15 cellular contexts compared by ENCODE assay signal in the genomic region with DNA sequence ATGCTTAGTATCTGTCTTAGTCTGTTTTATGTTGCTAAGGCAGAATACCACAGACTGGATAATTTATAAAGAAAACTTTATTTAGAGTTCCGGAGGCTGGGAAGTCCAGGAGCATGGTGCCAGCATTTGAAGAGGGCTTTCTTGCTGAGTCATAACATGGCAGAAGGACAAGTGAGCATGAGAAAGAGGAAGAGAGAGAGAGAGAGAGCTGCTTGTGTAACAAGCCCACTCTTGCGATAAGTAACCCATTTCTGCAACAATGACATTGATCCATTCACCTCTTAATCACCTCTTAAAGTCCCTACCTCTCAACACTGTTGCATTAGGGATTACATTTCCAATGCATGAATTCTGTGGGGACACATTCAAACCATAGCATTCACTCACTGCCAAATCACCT. TPM values are rescaled to one million over a fixed set of nuclear protein-coding genes. Genes with fewer than 3 reads are reported as not detected.
DNase-seq lines count a peak whose midpoint lies in the region; ATAC-seq and TF ChIP-seq lines count a peak whose summit lies in the region.
"Had no signal": no experiment of that assay in that cellular context is flagged by ENCODE, and none has a peak within 500 bp of the region (broad histone marks: within the 10 kb centered on the region; RNA-seq: fewer than 3 reads in every experiment).

No MANE protein-coding gene starts in this region.

- H3K9me3 Mint-ChIP-seq in endodermal cell (no peaks in the 10 kb centered on the region), HFFc6 (no peaks in the 10 kb centered on the region)
- H3K9me3 Mint-ChIP-seq: mesothelial cell of epicardium had no signal

- no peak overlapping the region for H3K27ac ChIP-seq in endodermal cell (ENCODE audit: low read depth, low read length)
- H3K27ac ChIP-seq: uterus had no signal

- TF ChIP-seq CTCF in AG10803 (conservative IDR thresholded peaks at IDR 0.05; ENCODE audit: low read length) (no peak), choroid plexus epithelial cell (conservative IDR thresholded peaks at IDR 0.05; ENCODE audit: low read depth, low read length) (no peak), endodermal cell (conservative IDR thresholded peaks at IDR 0.05) (no peak), HFFc6 (IDR thresholded peaks at IDR 0.05) (no peak)

- no peaks in the 10 kb centered on the region for H3K36me3 Mint-ChIP-seq in endodermal cell (ENCODE audit: low read depth)
- H3K36me3 Mint-ChIP-seq in HFFc6 (ENCODE audit: low read depth): no peaks in the 10 kb centered on the region
- H3K36me3 Mint-ChIP-seq: mesothelial cell of epicardium had no signal

- H3K4me1 Mint-ChIP-seq in endodermal cell (peaks cover 6% of the 10 kb centered on the region), HFFc6 (ENCODE audit: low read depth) (peaks cover 7% of the 10 kb centered on the region; the same call in 1 of the 2 replicates)

- no peak overlapping the region for H3K4me3 Mint-ChIP-seq in endodermal cell
- no peak overlapping the region for H3K4me3 Mint-ChIP-seq in HFFc6
- H3K4me3 Mint-ChIP-seq: mesothelial cell of epicardium had no signal

- no peak overlapping the region for H3K9ac ChIP-seq in endodermal cell (ENCODE audit: extremely low read depth, low read length, poor library complexity, severe bottlenecking)

- no peak overlapping the region for H3K4me3 ChIP-seq in AG10803 (ENCODE audit: low read length)
- no peak overlapping the region for H3K4me3 ChIP-seq in choroid plexus epithelial cell (ENCODE audit: low read depth, low read length)
- H3K4me3 ChIP-seq in endodermal cell (ENCODE audit: low read length): no peak overlapping the region
- H3K4me3 ChIP-seq: uterus had no signal

- no peaks in the 10 kb centered on the region for H3K27me3 Mint-ChIP-seq in endodermal cell (ENCODE audit: insufficient read depth)
- H3K27me3 Mint-ChIP-seq in HFFc6 (ENCODE audit: insufficient read depth): no peaks in the 10 kb centered on the region; the same call in none of the 2 replicates

- no peaks in the 10 kb centered on the region for H3K9me3 ChIP-seq in endodermal cell (ENCODE audit: control insufficient read depth, low read length)
- H3K9me3 ChIP-seq: uterus had no signal

- WGBS in endodermal cell (ENCODE audit: insufficient coverage in 1 of 2, insufficient read length in 1 of 2), 2 experiments: 71 to 96% methylated on average over 1 to 2 of the region's 2 CpGs

- H3K27ac Mint-ChIP-seq in endodermal cell: no peak overlapping the region
- no peak overlapping the region for H3K27ac Mint-ChIP-seq in HFFc6
- H3K27ac Mint-ChIP-seq: mesothelial cell of epicardium had no signal

- DNase-seq in AG10803 (ENCODE audit: low read depth) (peak; percentile 54), M059J (ENCODE audit: low read depth) (peak; percentile 39), choroid plexus epithelial cell (ENCODE audit: low read depth) (peak; percentile 4), endodermal cell (no peak), NCI-H1417 (lab: John Stamatoyannopoulos, UW) (no peak), GM19238 (ENCODE audit: insufficient read length, low spot score) (no peak), HFFc6 (no peak)
- DNase-seq: activated T-cell treated with anti-CD3 and anti-CD28 coated beads, Interleukin-2, amount 50 U/mL, for 1 hour; NCI-H524 treated with DMSO at 0.1 percent for 48 hours; uterus had no signal

- peak; percentile 46 for ATAC-seq in GM19395 (IDR thresholded peaks at IDR 0.05; ENCODE audit: unreplicated experiment)

- no peaks in the 10 kb centered on the region for H3K36me3 ChIP-seq in endodermal cell (ENCODE audit: control insufficient read depth, insufficient read depth, low read length)
- H3K36me3 ChIP-seq: uterus had no signal

- H3K27me3 ChIP-seq in endodermal cell (ENCODE audit: control insufficient read depth, insufficient read depth, low read length, poor library complexity, severe bottlenecking): no peaks in the 10 kb centered on the region
- H3K27me3 ChIP-seq: uterus had no signal

- no peaks in the 10 kb centered on the region for H3K4me1 ChIP-seq in endodermal cell (ENCODE audit: control insufficient read depth, insufficient read depth, low read length)
- H3K4me1 ChIP-seq: uterus had no signal

RNA-seq across cellular contexts. Expression of a gene that starts 11.7 kb away (rescaled TPM):
- total RNA-seq in M059J (2014; rRNA removed; shearing (Covaris generic)): not detected in 2 replicates
- total RNA-seq in endodermal cell: not detected
- polyA plus RNA-seq in endodermal cell (2013, experiment 1 of 2): not detected
- not detected for polyA plus RNA-seq in endodermal cell (2013, experiment 2 of 2)
- total RNA-seq in HFFc6 (2021; fragmentation: NEBNext Ultra II Directional; extraction: Animal tissue kit (Norgen Biotek cat#: 25700)): not detected
- total RNA-seq: cerebellum, mesothelial cell of epicardium had no signal

RNA-seq across cellular contexts. Expression of a gene that starts 42.1 kb away (rescaled TPM):
- not detected in 2 replicates for total RNA-seq in M059J (2014; rRNA removed; shearing (Covaris generic))
- total RNA-seq in endodermal cell: not detected
- polyA plus RNA-seq in endodermal cell (2013, experiment 1 of 2): not detected
- not detected for polyA plus RNA-seq in endodermal cell (2013, experiment 2 of 2)
- under 1 TPM in 1 of 6 experiments, not detected in 5; 0.10 TPM for total RNA-seq in HFFc6 (2021; fragmentation: NEBNext Ultra II Directional; extraction: Animal tissue kit (Norgen Biotek cat#: 25700))
- total RNA-seq: pulmonary artery endothelial cell; T-helper 2 cell treated with Interferon-gamma antibody and Interleukin-4, amounts not matched to agents 100 ng/mL and 5 ng/mL, for 36 hours had no signal

Comparison
In these comparisons a context has a peak if more than half of its experiments do, and no peak if none do; other contexts are left out.
1. DNase-seq: peak in AG10803 (single experiment), M059J (single experiment) and choroid plexus epithelial cell (single experiment); none in endodermal cell (single experiment), NCI-H1417 (0 of 3), GM19238 (single experiment) and HFFc6 (single experiment).